ENCODE assay signal across 23 cellular contexts in genomic region chr11:75949023-75949672, GRCh38.
A peak's percentile ranks its signal among the peaks of the same experiment; 100 is the strongest.
DNase-seq lines count a peak whose midpoint lies in the region; ATAC-seq and TF ChIP-seq lines count a peak whose summit lies in the region.
"Had no signal": no experiment of that assay in that cellular context is flagged by ENCODE, and none has a peak within 500 bp of the region (broad histone marks: within the 10 kb centered on the region; RNA-seq: fewer than 3 reads in every experiment).

No MANE protein-coding gene starts in this region.

- peaks cover 5% of the 10 kb centered on the region for H3K4me1 Mint-ChIP-seq in activated T-helper 2 cell treated with anti-CD3 and anti-CD28 coated beads, Interferon-gamma antibody, Interleukin-2, Interleukin-4, amounts not matched to agents 10 μg/mL and 5 μg/mL and 100 μg/mL, durations not matched to agents 14 hours and 24 hours and 36 hours (ENCODE audit: low read depth)
- H3K4me1 Mint-ChIP-seq: activated CD4-positive, alpha-beta memory T cell treated with anti-CD3 and anti-CD28 coated beads, Interleukin-2, amount 10 ng/mL, durations not matched to agents 7 days and 5 days had no signal

- no peaks in the 10 kb centered on the region for H3K9me3 Mint-ChIP-seq in activated T-helper 2 cell treated with anti-CD3 and anti-CD28 coated beads, Interferon-gamma antibody, Interleukin-2, Interleukin-4, amounts not matched to agents 10 μg/mL and 5 μg/mL and 100 μg/mL, durations not matched to agents 14 hours and 24 hours and 36 hours
- H3K9me3 Mint-ChIP-seq: activated CD4-positive, alpha-beta memory T cell treated with anti-CD3 and anti-CD28 coated beads, Interleukin-2, amount 10 ng/mL, durations not matched to agents 7 days and 5 days; CD14-positive monocyte; nephron; WTC11 had no signal

- ATAC-seq in GM18873 (IDR thresholded peaks at IDR 0.05; ENCODE audit: low FRiP score, unreplicated experiment), result no peak
- ATAC-seq: A549, foreskin keratinocyte, WTC11 had no signal

- no peak overlapping the region for H3K4me3 Mint-ChIP-seq in activated T-helper 2 cell treated with anti-CD3 and anti-CD28 coated beads, Interferon-gamma antibody, Interleukin-2, Interleukin-4, amounts not matched to agents 10 μg/mL and 5 μg/mL and 100 μg/mL, durations not matched to agents 14 hours and 24 hours and 36 hours (ENCODE audit: low read depth)
- H3K4me3 Mint-ChIP-seq: activated CD4-positive, alpha-beta memory T cell treated with anti-CD3 and anti-CD28 coated beads, Interleukin-2, amount 10 ng/mL, durations not matched to agents 7 days and 5 days; CD14-positive monocyte; nephron; WTC11 had no signal

- intact Hi-C loops in activated T-helper 2 cell treated with anti-CD3 and anti-CD28 coated beads, Interferon-gamma antibody, Interleukin-2, Interleukin-4, amounts not matched to agents 10 μg/mL and 5 μg/mL and 100 μg/mL, durations not matched to agents 14 hours and 24 hours and 36 hours (cut with micrococcal nuclease), result no loop called here

- in situ Hi-C loops in astrocyte of the spinal cord (cut with HindIII; ENCODE audit: low sequenced_read_pairs), result no loop called here

- TF ChIP-seq CTCF in HFF-Myc (IDR thresholded peaks at IDR 0.05; ENCODE audit: low read depth, low read length, missing control alignments) (no peak), astrocyte of the spinal cord (IDR thresholded peaks at IDR 0.05; ENCODE audit: low read depth, low read length) (no peak)

- H3K27me3 Mint-ChIP-seq in activated T-helper 2 cell treated with anti-CD3 and anti-CD28 coated beads, Interferon-gamma antibody, Interleukin-2, Interleukin-4, amounts not matched to agents 10 μg/mL and 5 μg/mL and 100 μg/mL, durations not matched to agents 14 hours and 24 hours and 36 hours (ENCODE audit: low read depth), result no peaks in the 10 kb centered on the region
- H3K27me3 Mint-ChIP-seq: activated CD4-positive, alpha-beta memory T cell treated with anti-CD3 and anti-CD28 coated beads, Interleukin-2, amount 10 ng/mL, durations not matched to agents 7 days and 5 days had no signal

- no peak overlapping the region for H3K27ac Mint-ChIP-seq in activated T-helper 2 cell treated with anti-CD3 and anti-CD28 coated beads, Interferon-gamma antibody, Interleukin-2, Interleukin-4, amounts not matched to agents 10 μg/mL and 5 μg/mL and 100 μg/mL, durations not matched to agents 14 hours and 24 hours and 36 hours
- H3K27ac Mint-ChIP-seq: activated CD4-positive, alpha-beta memory T cell treated with anti-CD3 and anti-CD28 coated beads, Interleukin-2, amount 10 ng/mL, durations not matched to agents 7 days and 5 days; CD14-positive monocyte; nephron; WTC11 had no signal

- H3K4me3 ChIP-seq in HFF-Myc (replicated peaks; ENCODE audit: low read depth, low read length), result no peak overlapping the region
- no peak overlapping the region for H3K4me3 ChIP-seq in astrocyte of the spinal cord (ENCODE audit: low read depth, low read length)
- H3K4me3 ChIP-seq: A549, PC-9, vagina had no signal

- DNase-seq in AG20443 (ENCODE audit: low spot score), result peak; percentile 38
- peak; percentile 60 for DNase-seq in HFF-Myc (ENCODE audit: extremely low read depth, low read depth)
- DNase-seq in astrocyte of the spinal cord (ENCODE audit: low read depth, low spot score), result peak; percentile 19
- peak; percentile 40 for DNase-seq in iris pigment epithelial cell (ENCODE audit: low read depth)
- no peak for DNase-seq in activated T-helper 2 cell treated with anti-CD3 and anti-CD28 coated beads, Interferon-gamma antibody, Interleukin-2, Interleukin-4, amounts not matched to agents 10 μg/mL and 5 μg/mL and 100 μg/mL, durations not matched to agents 14 hours and 24 hours and 36 hours (ENCODE audit: low spot score)
- no peak for DNase-seq in activated CD4-positive, CD25-positive, alpha-beta regulatory T cell (lab: John Stamatoyannopoulos, UW)
- no peak for DNase-seq in GDM1 (lab: John Stamatoyannopoulos, UW)
- DNase-seq: activated CD4-positive, alpha-beta memory T cell treated with anti-CD3 and anti-CD28 coated beads, Interleukin-2, amount 10 ng/mL, durations not matched to agents 7 days and 5 days; activated naive CD4-positive, alpha-beta T cell treated with Interleukin-2 at 50 U/mL for 16 hours; cerebellar nuclear complex; foreskin keratinocyte; hypothalamus; kidney glomerular epithelial cell; NCI-H1048; NCI-H2107; PC-9; stimulated activated CD4-positive, alpha-beta T cell treated with anti-CD3 and anti-CD28 coated beads, Interleukin-4, amount 100 ng/mL, for 24 hours had no signal

- H3K36me3 Mint-ChIP-seq in activated T-helper 2 cell treated with anti-CD3 and anti-CD28 coated beads, Interferon-gamma antibody, Interleukin-2, Interleukin-4, amounts not matched to agents 10 μg/mL and 5 μg/mL and 100 μg/mL, durations not matched to agents 14 hours and 24 hours and 36 hours (ENCODE audit: low read depth), result no peaks in the 10 kb centered on the region
- H3K36me3 Mint-ChIP-seq: WTC11 had no signal

Comparison
In these comparisons a context has a peak if more than half of its experiments do, and no peak if none do; other contexts are left out.
1. DNase-seq: peak in AG20443 (single experiment), HFF-Myc (single experiment), astrocyte of the spinal cord (single experiment) and iris pigment epithelial cell (single experiment); none in activated T-helper 2 cell treated with anti-CD3 and anti-CD28 coated beads, Interferon-gamma antibody, Interleukin-2, Interleukin-4, amounts not matched to agents 10 μg/mL and 5 μg/mL and 100 μg/mL, durations not matched to agents 14 hours and 24 hours and 36 hours (single experiment), activated CD4-positive, CD25-positive, alpha-beta regulatory T cell (0 of 4) and GDM1 (single experiment).